26 cellular contexts compared by ENCODE assay signal in genomic region chr11:12480401-12480800, GRCh38.
"Had no signal": no experiment of that assay in that cellular context is flagged by ENCODE, and none has a peak within 500 bp of the region (broad histone marks: within the 10 kb centered on the region; RNA-seq: fewer than 3 reads in every experiment).

No MANE protein-coding gene starts in this region.

- H3K4me3 ChIP-seq: adrenal gland, K562, SJCRH30, SK-N-MC had no signal

- DNase-seq: activated CD4-positive, alpha-beta T cell treated with anti-CD3 and anti-CD28 coated beads, Interleukin-2, amount 10 ng/mL, durations not matched to agents 24 days and 14 days; activated CD4-positive, alpha-beta T cell treated with anti-CD3 and anti-CD28 coated beads, Interleukin-2, amount 50 U/mL, for 4 hours; activated CD8-positive, alpha-beta T cell treated with anti-CD3 and anti-CD28 coated beads for 36 hours; activated effector memory CD4-positive, alpha-beta T cell treated with anti-CD3 and anti-CD28 coated beads, Interleukin-2, amount 50 U/mL, for 16 hours; activated naive CD4-positive, alpha-beta T cell; activated T-cell treated with anti-CD3 and anti-CD28 coated beads, Interleukin-2, amount 50 U/mL, for 1 hour; activated T-cell treated with anti-CD3 and anti-CD28 coated beads, Interleukin-2, amount 50 U/mL, for 72 hours; adrenal gland; anterior cingulate cortex; caudate nucleus; NCI-H1105; NCI-H1417 treated with DMSO at 0.1 percent for 48 hours; NCI-H187 treated with DMSO at 0.1 percent for 48 hours; NCI-H2081; NCI-H2171 treated with DMSO at 0.1 percent for 48 hours; NCI-H226; NCI-H524 treated with DMSO at 0.1 percent for 48 hours; SHP77; SJCRH30; T1000; WERI-Rb-1 had no signal

- H3K36me3 Mint-ChIP-seq: activated naive CD4-positive, alpha-beta T cell treated with anti-CD3 and anti-CD28 coated beads, Interleukin-2, amount 50 U/mL, for 72 hours had no signal

- H3K27ac ChIP-seq: adrenal gland, SJCRH30, SK-N-MC, WERI-Rb-1 had no signal

- H3K4me1 ChIP-seq: adrenal gland had no signal

- H3K27me3 ChIP-seq: adrenal gland, SJCRH30 had no signal

- H3K27ac Mint-ChIP-seq: activated CD4-positive, alpha-beta T cell treated with anti-CD3 and anti-CD28 coated beads, Interleukin-2, amount 10 ng/mL, durations not matched to agents 24 days and 14 days; activated CD8-positive, alpha-beta T cell treated with anti-CD3 and anti-CD28 coated beads for 36 hours; activated naive CD4-positive, alpha-beta T cell treated with anti-CD3 and anti-CD28 coated beads, Interleukin-2, amount 50 U/mL, for 72 hours; activated T-cell treated with anti-CD3 and anti-CD28 coated beads, Interleukin-2, amount 50 U/mL, for 72 hours; activated T-helper 17 cell treated with anti-CD3 and anti-CD28 coated beads, Interleukin-2, amount 50 U/mL, for 72 hours; brain had no signal

- H3K4me1 Mint-ChIP-seq: activated CD4-positive, alpha-beta T cell treated with anti-CD3 and anti-CD28 coated beads, Interleukin-2, amount 10 ng/mL, durations not matched to agents 24 days and 14 days; activated T-helper 17 cell treated with anti-CD3 and anti-CD28 coated beads, Interleukin-2, amount 50 U/mL, for 72 hours had no signal

- H3K9me3 ChIP-seq: adrenal gland, SJCRH30 had no signal

- H3K4me3 Mint-ChIP-seq: activated CD4-positive, alpha-beta T cell treated with anti-CD3 and anti-CD28 coated beads, Interleukin-2, amount 10 ng/mL, durations not matched to agents 24 days and 14 days; activated CD8-positive, alpha-beta T cell treated with anti-CD3 and anti-CD28 coated beads for 36 hours; activated T-cell treated with anti-CD3 and anti-CD28 coated beads, Interleukin-2, amount 50 U/mL, for 72 hours; activated T-helper 17 cell treated with anti-CD3 and anti-CD28 coated beads, Interleukin-2, amount 50 U/mL, for 72 hours; brain had no signal

- H3K9me3 Mint-ChIP-seq: activated CD4-positive, alpha-beta T cell treated with anti-CD3 and anti-CD28 coated beads, Interleukin-2, amount 10 ng/mL, durations not matched to agents 24 days and 14 days; activated naive CD4-positive, alpha-beta T cell treated with anti-CD3 and anti-CD28 coated beads, Interleukin-2, amount 50 U/mL, for 72 hours; activated T-cell treated with anti-CD3 and anti-CD28 coated beads, Interleukin-2, amount 50 U/mL, for 72 hours; activated T-helper 17 cell treated with anti-CD3 and anti-CD28 coated beads, Interleukin-2, amount 50 U/mL, for 72 hours had no signal

- H3K36me3 ChIP-seq: WERI-Rb-1 had no signal

- H3K27me3 Mint-ChIP-seq: activated CD4-positive, alpha-beta T cell treated with anti-CD3 and anti-CD28 coated beads, Interleukin-2, amount 10 ng/mL, durations not matched to agents 24 days and 14 days; brain had no signal
